ENCODE assay signal across 19 cellular contexts in genomic region chr7:86768394-86768793, GRCh38.
A peak's percentile ranks its signal among the peaks of the same experiment; 100 is the strongest.
DNase-seq lines count a peak whose midpoint lies in the region; ATAC-seq and TF ChIP-seq lines count a peak whose summit lies in the region.
"Had no signal": no experiment of that assay in that cellular context is flagged by ENCODE, and none has a peak within 500 bp of the region (broad histone marks: within the 10 kb centered on the region; RNA-seq: fewer than 3 reads in every experiment).

No MANE protein-coding gene starts in this region.

- H3K9me3 ChIP-seq in testis, result no peaks in the 10 kb centered on the region
- H3K9me3 ChIP-seq: right lobe of liver had no signal

- no peak overlapping the region for H3K27ac Mint-ChIP-seq in activated CD4-positive, alpha-beta T cell treated with anti-CD3 and anti-CD28 coated beads, Interleukin-2, amount 10 ng/mL, durations not matched to agents 24 days and 14 days
- H3K27ac Mint-ChIP-seq: activated naive CD8-positive, alpha-beta T cell treated with anti-CD3 and anti-CD28 coated beads, Interleukin-2, amount 10 ng/mL, durations not matched to agents 7 days and 5 days; activated T-helper 1 cell treated with anti-CD3 and anti-CD28 coated beads, Interleukin-12 subunit alpha, Interleukin-12 subunit beta, Interleukin-2, Interleukin-4 antibody, amounts not matched to agents 30 ng/mL and 10 ng/mL and 1 ng/mL, durations not matched to agents 14 hours and 24 hours and 36 hours; CD4-positive, CD25-positive, alpha-beta regulatory T cell; dendritic cell treated with granulocyte-macrophage colony-stimulating factor and Interleukin-4, amounts not matched to agents 40 ng/mL and 50 ng/mL, for 4 days had no signal

- no peaks in the 10 kb centered on the region for H3K27me3 Mint-ChIP-seq in activated CD4-positive, alpha-beta T cell treated with anti-CD3 and anti-CD28 coated beads, Interleukin-2, amount 10 ng/mL, durations not matched to agents 24 days and 14 days
- H3K27me3 Mint-ChIP-seq: activated naive CD8-positive, alpha-beta T cell treated with anti-CD3 and anti-CD28 coated beads, Interleukin-2, amount 10 ng/mL, durations not matched to agents 7 days and 5 days; dendritic cell treated with granulocyte-macrophage colony-stimulating factor and Interleukin-4, amounts not matched to agents 40 ng/mL and 50 ng/mL, for 4 days had no signal

- H3K4me3 Mint-ChIP-seq in activated CD4-positive, alpha-beta T cell treated with anti-CD3 and anti-CD28 coated beads, Interleukin-2, amount 10 ng/mL, durations not matched to agents 24 days and 14 days, result no peak overlapping the region
- H3K4me3 Mint-ChIP-seq: activated naive CD8-positive, alpha-beta T cell treated with anti-CD3 and anti-CD28 coated beads, Interleukin-2, amount 10 ng/mL, durations not matched to agents 7 days and 5 days; activated T-helper 1 cell treated with anti-CD3 and anti-CD28 coated beads, Interleukin-12 subunit alpha, Interleukin-12 subunit beta, Interleukin-2, Interleukin-4 antibody, amounts not matched to agents 30 ng/mL and 10 ng/mL and 1 ng/mL, durations not matched to agents 14 hours and 24 hours and 36 hours; CD4-positive, CD25-positive, alpha-beta regulatory T cell; dendritic cell treated with granulocyte-macrophage colony-stimulating factor and Interleukin-4, amounts not matched to agents 40 ng/mL and 50 ng/mL, for 4 days had no signal

- no peaks in the 10 kb centered on the region for H3K36me3 Mint-ChIP-seq in activated CD4-positive, alpha-beta T cell treated with anti-CD3 and anti-CD28 coated beads, Interleukin-2, amount 10 ng/mL, durations not matched to agents 24 days and 14 days (ENCODE audit: low read depth)
- H3K36me3 Mint-ChIP-seq: activated naive CD8-positive, alpha-beta T cell treated with anti-CD3 and anti-CD28 coated beads, Interleukin-2, amount 10 ng/mL, durations not matched to agents 7 days and 5 days; CD4-positive, CD25-positive, alpha-beta regulatory T cell had no signal

- no peaks in the 10 kb centered on the region for H3K4me1 ChIP-seq in testis
- H3K4me1 ChIP-seq: right lobe of liver had no signal

- H3K4me3 ChIP-seq in testis, result no peak overlapping the region
- H3K4me3 ChIP-seq: hepatocyte, right lobe of liver had no signal

- no peak for TF ChIP-seq POLR2A in testis (IDR thresholded peaks at IDR 0.05)

- H3K27me3 ChIP-seq in testis, result no peaks in the 10 kb centered on the region
- H3K27me3 ChIP-seq: hepatocyte, right lobe of liver had no signal

- H3K36me3 ChIP-seq in testis (ENCODE audit: low read depth, missing control alignments), result no peaks in the 10 kb centered on the region
- H3K36me3 ChIP-seq: right lobe of liver had no signal

- WGBS in testis, 2 donors, result 56 to 78% methylated on average over 1 of the region's 1 CpG

- no peaks in the 10 kb centered on the region for H3K9me3 Mint-ChIP-seq in activated CD4-positive, alpha-beta T cell treated with anti-CD3 and anti-CD28 coated beads, Interleukin-2, amount 10 ng/mL, durations not matched to agents 24 days and 14 days
- H3K9me3 Mint-ChIP-seq: activated naive CD8-positive, alpha-beta T cell treated with anti-CD3 and anti-CD28 coated beads, Interleukin-2, amount 10 ng/mL, durations not matched to agents 7 days and 5 days; activated T-helper 1 cell treated with anti-CD3 and anti-CD28 coated beads, Interleukin-12 subunit alpha, Interleukin-12 subunit beta, Interleukin-2, Interleukin-4 antibody, amounts not matched to agents 30 ng/mL and 10 ng/mL and 1 ng/mL, durations not matched to agents 14 hours and 24 hours and 36 hours had no signal

- ATAC-seq in GM18519 (IDR thresholded peaks at IDR 0.05; ENCODE audit: low FRiP score, unreplicated experiment) (peak; percentile 33), GM21529 (IDR thresholded peaks at IDR 0.05; ENCODE audit: unreplicated experiment) (peak; percentile 44), HG02938 (IDR thresholded peaks at IDR 0.05; ENCODE audit: unreplicated experiment) (peak; percentile 32)
- ATAC-seq: right lobe of liver had no signal

- peak overlapping the region; percentile 38 for H3K27ac ChIP-seq in angular gyrus (ENCODE audit: low read depth, low read length)
- H3K27ac ChIP-seq in testis, result no peak overlapping the region
- H3K27ac ChIP-seq: hepatocyte, right lobe of liver had no signal

- intact Hi-C loops in testis (cut with DNase I; ENCODE audit: low total_unique reads), result no loop called here
- intact Hi-C loops in activated CD4-positive, alpha-beta T cell treated with anti-CD3 and anti-CD28 coated beads, Interleukin-2, amount 10 ng/mL, durations not matched to agents 24 days and 14 days (cut with micrococcal nuclease), result no loop called here

- H3K4me1 Mint-ChIP-seq in activated CD4-positive, alpha-beta T cell treated with anti-CD3 and anti-CD28 coated beads, Interleukin-2, amount 10 ng/mL, durations not matched to agents 24 days and 14 days, result no peaks in the 10 kb centered on the region
- H3K4me1 Mint-ChIP-seq: activated naive CD8-positive, alpha-beta T cell treated with anti-CD3 and anti-CD28 coated beads, Interleukin-2, amount 10 ng/mL, durations not matched to agents 7 days and 5 days; CD4-positive, CD25-positive, alpha-beta regulatory T cell had no signal

- TF ChIP-seq CTCF in testis (IDR thresholded peaks at IDR 0.05), result no peak

- no peak for DNase-seq in occipital lobe (lab: John Stamatoyannopoulos, UW)
- DNase-seq in testis, result no peak
- DNase-seq in hippocampal formation (lab: John Stamatoyannopoulos, UW), result no peak
- DNase-seq in activated CD4-positive, alpha-beta T cell treated with anti-CD3 and anti-CD28 coated beads, Interleukin-2, amount 10 ng/mL, durations not matched to agents 24 days and 14 days, result no peak
- DNase-seq: activated CD4-positive, alpha-beta T cell treated with anti-CD3 and anti-CD28 coated beads for 1 hour; activated naive CD8-positive, alpha-beta T cell treated with anti-CD3 and anti-CD28 coated beads, Interleukin-2, amount 10 ng/mL, durations not matched to agents 7 days and 5 days; CD4-positive, CD25-positive, alpha-beta regulatory T cell; Kasumi-1; NCI-H1105; NCI-H526; right lobe of liver; stimulated activated CD4-positive, alpha-beta T cell treated with anti-CD3 and anti-CD28 coated beads, Interleukin-15, amount 100 ng/mL, for 24 hours had no signal
